Comparison of ENCODE assay signal across 21 cellular contexts in genomic region chr10:48462482-48463020, GRCh38.
DNase-seq lines count a peak whose midpoint lies in the region; ATAC-seq and TF ChIP-seq lines count a peak whose summit lies in the region.
"Had no signal": no experiment of that assay in that cellular context is flagged by ENCODE, and none has a peak within 500 bp of the region (broad histone marks: within the 10 kb centered on the region; RNA-seq: fewer than 3 reads in every experiment).

No MANE protein-coding gene starts in this region.

- H3K9me3 Mint-ChIP-seq in osteocyte (ENCODE audit: unreplicated experiment) = no peaks in the 10 kb centered on the region
- H3K9me3 Mint-ChIP-seq: brain; CD4-positive, CD25-positive, alpha-beta regulatory T cell; HFFc6; neural progenitor cell; T-helper 2 cell treated with Interferon-gamma antibody and Interleukin-4, amounts not matched to agents 5 μg/mL and 100 μg/mL, for 36 hours had no signal

- no peaks in the 10 kb centered on the region for H3K27me3 Mint-ChIP-seq in osteocyte (ENCODE audit: unreplicated experiment)
- H3K27me3 Mint-ChIP-seq: CD4-positive, CD25-positive, alpha-beta regulatory T cell had no signal

- H3K4me1 Mint-ChIP-seq in osteocyte (ENCODE audit: unreplicated experiment) = peaks cover 10% of the 10 kb centered on the region
- H3K4me1 Mint-ChIP-seq: CD4-positive, CD25-positive, alpha-beta regulatory T cell had no signal

- H3K27ac Mint-ChIP-seq in osteocyte (ENCODE audit: unreplicated experiment) = no peak overlapping the region
- H3K27ac Mint-ChIP-seq: CD4-positive, CD25-positive, alpha-beta regulatory T cell; neural progenitor cell; T-helper 2 cell treated with Interferon-gamma antibody and Interleukin-4, amounts not matched to agents 5 μg/mL and 100 μg/mL, for 36 hours had no signal

- no peaks in the 10 kb centered on the region for H3K36me3 Mint-ChIP-seq in osteocyte (ENCODE audit: unreplicated experiment)
- H3K36me3 Mint-ChIP-seq: brain; CD4-positive, CD25-positive, alpha-beta regulatory T cell; neural progenitor cell had no signal

- no peak overlapping the region for H3K4me3 Mint-ChIP-seq in osteocyte (ENCODE audit: unreplicated experiment)
- H3K4me3 Mint-ChIP-seq: brain; CD4-positive, CD25-positive, alpha-beta regulatory T cell; HFFc6; neural progenitor cell; T-helper 2 cell treated with Interferon-gamma antibody and Interleukin-4, amounts not matched to agents 5 μg/mL and 100 μg/mL, for 36 hours had no signal

- no peak for ATAC-seq in activated CD4-positive, CD25-positive, alpha-beta regulatory T cell treated with anti-CD3 and anti-CD28 coated beads, Interleukin-2, amount 50 U/mL, for 24 hours
- no peak for ATAC-seq in GM21367 (IDR thresholded peaks at IDR 0.05; ENCODE audit: unreplicated experiment)
- ATAC-seq: foreskin keratinocyte, psoas muscle, Right ventricle myocardium inferior had no signal

- peak; percentile 14 for DNase-seq in activated CD4-positive, CD25-positive, alpha-beta regulatory T cell treated with anti-CD3 and anti-CD28 coated beads, Interleukin-2, amount 50 U/mL, for 72 hours
- peak; percentile 31 for DNase-seq in D341Med (ENCODE audit: low spot score)
- DNase-seq in ecto neural progenitor cell (ENCODE audit: low spot score) = peak; percentile 31
- DNase-seq in osteocyte (ENCODE audit: extremely low spot score, unreplicated experiment) = peak; percentile 69
- no peak for DNase-seq in stimulated activated CD4-positive, alpha-beta T cell treated with anti-CD3 and anti-CD28 coated beads, Interleukin-4, amount 100 ng/mL, for 24 hours
- no peak for DNase-seq in cerebellum (ENCODE audit: low spot score)
- DNase-seq: activated naive CD4-positive, alpha-beta T cell; CD4-positive, CD25-positive, alpha-beta regulatory T cell; foreskin keratinocyte; HFFc6; mammary epithelial cell; NCI-H1694; NCI-H510A; psoas muscle; stimulated activated naive CD4-positive, alpha-beta T cell had no signal

- TF ChIP-seq CTCF in osteocyte (IDR thresholded peaks at IDR 0.05) = no peak

Comparison
In these comparisons a context has a peak if more than half of its experiments do, and no peak if none do; other contexts are left out.
1. DNase-seq: peak in activated CD4-positive, CD25-positive, alpha-beta regulatory T cell treated with anti-CD3 and anti-CD28 coated beads, Interleukin-2, amount 50 U/mL, for 72 hours (single experiment), D341Med (single experiment), ecto neural progenitor cell (single experiment) and osteocyte (single experiment); none in stimulated activated CD4-positive, alpha-beta T cell treated with anti-CD3 and anti-CD28 coated beads, Interleukin-4, amount 100 ng/mL, for 24 hours (single experiment) and cerebellum (single experiment).